In the genomic region with DNA sequence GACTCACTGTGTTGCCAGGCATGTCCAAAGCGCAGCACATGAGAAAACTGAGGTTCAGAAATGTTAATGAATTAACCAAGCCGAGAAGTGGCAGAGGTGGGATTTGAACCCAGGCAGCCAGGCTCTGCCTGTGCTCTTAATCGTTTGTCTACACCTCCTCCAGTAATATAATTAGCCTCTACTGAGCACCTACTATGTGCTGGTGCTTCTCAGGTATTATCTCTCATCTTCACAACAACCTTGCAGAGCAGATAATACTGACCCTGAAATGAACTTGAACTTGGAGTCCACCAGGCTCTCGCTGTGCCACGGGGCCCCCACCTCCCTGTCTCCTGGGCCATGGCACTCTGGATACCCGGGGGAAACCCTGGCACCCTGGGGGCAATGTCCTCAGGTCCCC, we compare ENCODE assay signal across 30 cellular contexts. TPM values are rescaled to one million over a fixed set of nuclear protein-coding genes. Genes with fewer than 3 reads are reported as not detected.
DNase-seq lines count a peak whose midpoint lies in the region; ATAC-seq, FAIRE-seq and TF ChIP-seq lines count a peak whose summit lies in the region.
"Had no signal": no experiment of that assay in that cellular context is flagged by ENCODE, and none has a peak within 500 bp of the region (broad histone marks: within the 10 kb centered on the region; RNA-seq: fewer than 3 reads in every experiment).

No MANE protein-coding gene starts in this region.

- H4K20me1 ChIP-seq in K562 (replicated peaks; ENCODE audit: control insufficient read depth, insufficient read depth, low read length), result no peaks in the 10 kb centered on the region
- H4K20me1 ChIP-seq: BLaER1 had no signal

- DNase-seq in SJCRH30, result no peak
- DNase-seq in K562 (ENCODE audit: extremely low read depth in 1 of 4, low spot score in 3 of 4), result no peak
- no peak for DNase-seq in neuronal stem cell (ENCODE audit: low spot score)
- no peak for DNase-seq in NCI-H2107 treated with DMSO at 0.1 percent for 48 hours (lab: John Stamatoyannopoulos, UW; ENCODE audit: unreplicated experiment)
- DNase-seq: 8988T; ACHN; BE2C; C1 segment of cervical spinal cord; CD4-positive, alpha-beta memory T cell; CD4-positive, CD25-positive, alpha-beta regulatory T cell; CD8-positive, alpha-beta memory T cell; COR-L47; DMS 273 treated with DMSO at 0.1 percent for 48 hours; DMS153; DMS79; DND-41; EL; GDM1 had no signal

- in situ Hi-C loops in K562 (cut with MboI), result no loop called here

- POLR2A ChIA-PET in K562 (lab: Yijun Ruan, JAX), result no interaction called here

- no peak for FAIRE-seq in K562 (lab: Jason Lieb, UNC)
- FAIRE-seq: A204.1, GM12878, GM12892, GM18507, GM19239 had no signal

- peak overlapping the region; percentile 7 for H2BK5ac ChIP-seq in neuronal stem cell (ENCODE audit: low read length)

- no peak overlapping the region for H3K23ac ChIP-seq in neuronal stem cell (ENCODE audit: low read depth, low read length, poor library complexity)

- no peaks in the 10 kb centered on the region for H3K79me2 ChIP-seq in K562 (ENCODE audit: control insufficient read depth, insufficient read depth, low read length)

- intact Hi-C loops in K562 (cut with micrococcal nuclease), result no loop called here

- H3K4me2 ChIP-seq in K562 (ENCODE audit: insufficient read depth, low read length) (no peak overlapping the region), neuronal stem cell (ENCODE audit: insufficient read depth, low read length, poor library complexity, severe bottlenecking) (no peak overlapping the region)
- H3K4me2 ChIP-seq: BLaER1 had no signal

- H3K27me3 ChIP-seq in SJCRH30, result no peaks in the 10 kb centered on the region
- H3K27me3 ChIP-seq in K562 (ENCODE audit: control insufficient read depth in 2 of 2, insufficient read depth in 2 of 2, low read length in 2 of 2), result no peaks in the 10 kb centered on the region
- H3K27me3 ChIP-seq in neuronal stem cell (ENCODE audit: control insufficient read depth in 3 of 3, insufficient read depth in 3 of 3, low read depth in 1 of 3, low read length in 3 of 3), result peaks cover 0 to 22% (median 0%) of the 10 kb centered on the region in 3 experiments
- H3K27me3 ChIP-seq: BE2C, BLaER1 had no signal

- no peak overlapping the region for H3K4me3 ChIP-seq in SJCRH30
- no peak overlapping the region for H3K4me3 ChIP-seq in K562
- no peak overlapping the region for H3K4me3 ChIP-seq in neuronal stem cell (ENCODE audit: low read length in 2 of 2)
- H3K4me3 ChIP-seq: BLaER1, GM12878 had no signal

- no peaks in the 10 kb centered on the region for H3K9me1 ChIP-seq in K562 (ENCODE audit: control insufficient read depth, insufficient read depth, low read length)

- H3K9ac ChIP-seq in K562 (ENCODE audit: insufficient read depth in 1 of 2, low read depth in 2 of 2, low read length in 2 of 2), result peak overlapping the region in 1 of 2 experiments; percentile 10; a peak in 1 of 4 replicates
- no peak overlapping the region for H3K9ac ChIP-seq in neuronal stem cell (ENCODE audit: low read depth, low read length, poor library complexity)
- H3K9ac ChIP-seq: BLaER1 had no signal

- no peak overlapping the region for H3K18ac ChIP-seq in neuronal stem cell (ENCODE audit: low read length)

- no TSS peak for BruUV-seq in K562 (replicated peaks; lab: Mats Ljungman, UMichigan)

- H2BK12ac ChIP-seq in neuronal stem cell (ENCODE audit: low read length), result no peak overlapping the region

- H3K27ac ChIP-seq in SJCRH30, result peak overlapping the region; percentile 75; the same call in 1 of the 2 replicates
- H3K27ac ChIP-seq in K562 (ENCODE audit: extremely low read depth, low read depth, low read length), result no peak overlapping the region
- no peak overlapping the region for H3K27ac ChIP-seq in neuronal stem cell (replicated peaks; ENCODE audit: low read length)
- H3K27ac ChIP-seq: BLaER1 had no signal

- H4K8ac ChIP-seq in neuronal stem cell (ENCODE audit: low read depth, low read length), result no peak overlapping the region

- no peak overlapping the region for H3K4ac ChIP-seq in neuronal stem cell (ENCODE audit: low read length)

- H3K4me1 ChIP-seq in SJCRH30, result peaks cover 65% of the 10 kb centered on the region
- H3K4me1 ChIP-seq in K562 (replicated peaks in 1 of 2; ENCODE audit: control insufficient read depth in 2 of 2, insufficient read depth in 2 of 2, low read length in 2 of 2), result peaks cover 31 to 35% of the 10 kb centered on the region in 2 experiments
- H3K4me1 ChIP-seq in neuronal stem cell (ENCODE audit: control insufficient read depth in 2 of 2, insufficient read depth in 1 of 2, low read depth in 1 of 2, low read length in 2 of 2), result peaks cover 0 to 8% of the 10 kb centered on the region in 2 donors
- H3K4me1 ChIP-seq: BE2C had no signal

- no peak for TF ChIP-seq CTCF in K562 (IDR thresholded peaks at IDR 0.05 in 2 of 3, conservative IDR thresholded peaks at IDR 0.05 in 1 of 3; ENCODE audit: insufficient read depth in 2 of 3, low read depth in 1 of 3, low read length in 3 of 3)

- H2AK5ac ChIP-seq in neuronal stem cell (ENCODE audit: low read depth, low read length), result no peak overlapping the region

- H3K36me3 ChIP-seq in SJCRH30, result no peaks in the 10 kb centered on the region
- H3K36me3 ChIP-seq in K562 (ENCODE audit: control insufficient read depth, insufficient read depth, low read length), result no peaks in the 10 kb centered on the region
- no peaks in the 10 kb centered on the region for H3K36me3 ChIP-seq in neuronal stem cell (replicated peaks in 1 of 2; ENCODE audit: control insufficient read depth in 2 of 2, insufficient read depth in 2 of 2, low read length in 2 of 2)
- H3K36me3 ChIP-seq: BE2C, BLaER1 had no signal

- H2AFZ ChIP-seq in K562 (ENCODE audit: low read depth, low read length) (no peak overlapping the region), neuronal stem cell (ENCODE audit: low read length) (no peak overlapping the region)

- TF ChIP-seq EP300 in K562 (IDR thresholded peaks at IDR 0.05; ENCODE audit: low read length), result no peak

- ATAC-seq in K562 (no peak), GM18867 (IDR thresholded peaks at IDR 0.05; ENCODE audit: unreplicated experiment) (no peak)
- ATAC-seq: GM12878 had no signal

- no peak overlapping the region for H4K91ac ChIP-seq in neuronal stem cell (ENCODE audit: low read depth, low read length, poor library complexity)

- 15% methylated on average over 6 of the region's 6 CpGs for WGBS in K562 (ENCODE audit: insufficient coverage, low coverage, missing lambda C conversion rate)
- no CpG with 5 or more reads among the region's 6 CpGs for WGBS in neuronal stem cell (ENCODE audit: extremely low coverage in 2 of 2, insufficient read length in 2 of 2, insufficient replicate concordance in 1 of 2), 2 donors

- H2BK120ac ChIP-seq in neuronal stem cell (ENCODE audit: low read depth, low read length), result no peak overlapping the region

- H3K9me3 ChIP-seq in SJCRH30 (replicated peaks) (no peaks in the 10 kb centered on the region), K562 (replicated peaks; ENCODE audit: control insufficient read depth, insufficient read depth, low read depth, low read length) (no peaks in the 10 kb centered on the region), neuronal stem cell (replicated peaks in 1 of 2; ENCODE audit: control insufficient read depth in 2 of 2, insufficient read depth in 1 of 2, low read depth in 1 of 2, low read length in 2 of 2) (no peaks in the 10 kb centered on the region)
- H3K9me3 ChIP-seq: BE2C, BLaER1 had no signal

- H3K79me1 ChIP-seq in neuronal stem cell (ENCODE audit: low read depth, low read length), result no peaks in the 10 kb centered on the region

- no peak for TF ChIP-seq POLR2A in K562 (conservative IDR thresholded peaks at IDR 0.05)

- no peak overlapping the region for H2BK15ac ChIP-seq in neuronal stem cell (ENCODE audit: low read length)

- no peak overlapping the region for H3K14ac ChIP-seq in neuronal stem cell (ENCODE audit: low read length)

- TF ChIP-seq RAD21 in K562 (CRISPR knock-in tag; conservative IDR thresholded peaks at IDR 0.05 in 1 of 2, IDR thresholded peaks at IDR 0.05 in 1 of 2), result no peak

- CTCF ChIA-PET in K562 (lab: Yijun Ruan, JAX; ENCODE audit: low intra/inter-chr PET ratio), result no interaction called here

TF ChIP-seq in K562, 482 proteins besides CTCF, POLR2A, EP300 and RAD21:
- TF ChIP-seq SETDB1 (IDR thresholded peaks at IDR 0.05; ENCODE audit: low read length) (no peak), ZNF24 (IDR thresholded peaks at IDR 0.05) (0 out of 2 replicates have a peak, but pooled peaks have one; percentile 20), ZKSCAN1 (IDR thresholded peaks at IDR 0.05; ENCODE audit: low read depth, low read length) (peak; percentile 96), DNMT1 (IDR thresholded peaks at IDR 0.05) (no peak)
TF ChIP-seq in K562: peak in this region for 2.

RNA-seq across cellular contexts. Expression of a gene that starts 56.1 kb away (rescaled TPM):
- not detected in 2 replicates for total RNA-seq in SJCRH30 (2014; rRNA removed; shearing (Covaris generic))
- total RNA-seq in K562 (2011; cell fraction: chromatin; rRNA removed; ENCODE audit: low replicate concordance), result not detected in 2 replicates
- total RNA-seq in K562 (2011; cell fraction: nucleolus; rRNA removed), result not detected in 2 replicates
- total RNA-seq in K562 (2011; cell fraction: nucleoplasm; rRNA removed), result not detected in 2 replicates
- total RNA-seq in K562 (2014; rRNA removed) (not detected in 2 replicates), K562 (2014; rRNA removed; fragmentation: Illumina TruSeq; extraction: Trizol) (not detected in 2 replicates), K562 (2015; rRNA removed; fragmentation: Illumina TruSeq; extraction: Trizol) (not detected in 2 replicates), K562 (2021) (not detected in 2 replicates)
- polyA plus RNA-seq in K562 (2011; rRNA removed) (not detected in 2 replicates), K562 (2014; fragmentation: Illumina TruSeq; extraction: Trizol) (not detected in 2 replicates), K562 (2014; fragmentation: Nextera tagmentation; extraction: Ambion mirVana) (not detected), K562 (2014; rRNA removed) (not detected in 2 replicates)
- polyA plus RNA-seq in K562 (2011; cell fraction: cytosol; rRNA removed), result 0.03 TPM in 1 of 2 replicates, not detected in the other
- polyA plus RNA-seq in K562 (2011; cell fraction: nucleus; rRNA removed), result 0.04 TPM in 1 of 2 replicates, not detected in the other
- not detected in 2 replicates for polyA plus RNA-seq in K562 (2012)
- polyA minus RNA-seq in K562 (2011; rRNA and poly(A)+ RNA removed), result not detected in 2 replicates
- not detected in 2 replicates for polyA minus RNA-seq in K562 (2011; cell fraction: cytosol; rRNA and poly(A)+ RNA removed)
- polyA minus RNA-seq in K562 (2011; cell fraction: nucleus; rRNA and poly(A)+ RNA removed), result not detected in 2 replicates
- not detected for polyA plus RNA-seq in neuronal stem cell (2013, experiment 1 of 2)
- polyA plus RNA-seq in neuronal stem cell (2013, experiment 2 of 2), result not detected
- total RNA-seq: A673; CD4-positive, alpha-beta memory T cell; CD4-positive, CD25-positive, alpha-beta regulatory T cell; CD8-positive, alpha-beta memory T cell; Daoy; G401; GM12878 had no signal
- polyA plus RNA-seq: AG04450; CD14-positive monocyte; CD4-positive, alpha-beta memory T cell; CD4-positive, CD25-positive, alpha-beta regulatory T cell; CD8-positive, alpha-beta memory T cell; GM12878 had no signal
